In genomic region chr5:140671472-140672210, GRCh38 we compare ENCODE assay signal across 30 cellular contexts. TPM values are rescaled to one million over a fixed set of nuclear protein-coding genes. Genes with fewer than 3 reads are reported as not detected.
DNase-seq lines count a peak whose midpoint lies in the region; ATAC-seq, FAIRE-seq and TF ChIP-seq lines count a peak whose summit lies in the region.
"Had no signal": no experiment of that assay in that cellular context is flagged by ENCODE, and none has a peak within 500 bp of the region (broad histone marks: within the 10 kb centered on the region; RNA-seq: fewer than 3 reads in every experiment).

No MANE protein-coding gene starts in this region.

- no peak overlapping the region for H3K4me3 ChIP-seq in HEK293 (ENCODE audit: low read depth, low read length)
- no peak overlapping the region for H3K4me3 ChIP-seq in K562
- H3K4me3 ChIP-seq in kidney (ENCODE audit: low read length in 2 of 2) = no peak overlapping the region
- H3K4me3 ChIP-seq: body of pancreas, gastrocnemius medialis, GM12878, hepatocyte, lung, pancreas, SJSA1 had no signal

- H3K27me3 ChIP-seq in K562 (ENCODE audit: control insufficient read depth in 2 of 2, insufficient read depth in 2 of 2, low read length in 2 of 2) = no peaks in the 10 kb centered on the region
- H3K27me3 ChIP-seq: body of pancreas, gastrocnemius medialis, hepatocyte, pancreas, SJSA1, testis had no signal

- H3K27ac ChIP-seq in HEK293 (ENCODE audit: extremely low read depth, low read depth, low read length) (no peak overlapping the region), K562 (ENCODE audit: extremely low read depth, low read depth, low read length) (no peak overlapping the region), kidney (ENCODE audit: low read depth in 2 of 2, low read length in 2 of 2) (no peak overlapping the region)
- H3K27ac ChIP-seq: body of pancreas, gastrocnemius medialis, hepatocyte, pancreas, SJSA1, testis had no signal

- no peak for DNase-seq in activated naive CD8-positive, alpha-beta T cell treated with anti-CD3 and anti-CD28 coated beads, Interleukin-2, amount 50 U/mL, for 24 hours
- DNase-seq in activated naive CD8-positive, alpha-beta T cell treated with anti-CD3 and anti-CD28 coated beads for 36 hours = no peak
- DNase-seq in K562 (ENCODE audit: extremely low read depth in 1 of 4, low spot score in 3 of 4) (no peak), DMS153 treated with DMSO at 0.1 percent for 48 hours (lab: John Stamatoyannopoulos, UW; ENCODE audit: unreplicated experiment) (no peak), kidney (no peak)
- no peak for DNase-seq in stimulated activated naive B cell treated with anti-CD40 and anti-IgM and Interleukin-4, amounts not matched to agents 10 μg/mL and 1 μg/mL and 100 μg/mL, for 72 hours
- DNase-seq: activated CD4-positive, alpha-beta T cell treated with anti-CD3 and anti-CD28 coated beads, Interleukin-2, amount 10 ng/mL, durations not matched to agents 24 days and 14 days; activated naive CD4-positive, alpha-beta T cell treated with Interleukin-2 at 50 U/mL for 16 hours; activated T-cell treated with anti-CD3 and anti-CD28 coated beads, Interleukin-2, amount 50 U/mL, for 48 hours; body of pancreas; CD8-positive, alpha-beta T cell; cerebellar nuclear complex; gastrocnemius medialis; NCI-H1048; NCI-H1694; NCI-H446 treated with DMSO at 0.1 percent for 48 hours; NCI-H774; pancreas; small intestine; stimulated activated naive CD4-positive, alpha-beta T cell had no signal

- H3K4me1 Mint-ChIP-seq in activated naive CD8-positive, alpha-beta T cell treated with anti-CD3 and anti-CD28 coated beads, Interleukin-2, amount 50 U/mL, for 24 hours = peaks cover 13% of the 10 kb centered on the region
- peaks cover 7% of the 10 kb centered on the region for H3K4me1 Mint-ChIP-seq in activated naive CD8-positive, alpha-beta T cell treated with anti-CD3 and anti-CD28 coated beads for 36 hours
- H3K4me1 Mint-ChIP-seq in stimulated activated naive B cell treated with anti-CD40 and anti-IgM and Interleukin-4, amounts not matched to agents 10 μg/mL and 1 μg/mL and 100 μg/mL, for 72 hours = peaks cover 13 to 16% of the 10 kb centered on the region in 2 donors

- TF ChIP-seq RAD21 in K562 (CRISPR knock-in tag; conservative IDR thresholded peaks at IDR 0.05 in 1 of 2, IDR thresholded peaks at IDR 0.05 in 1 of 2) = no peak

- FAIRE-seq in K562 (lab: Jason Lieb, UNC) (no peak), kidney (lab: Jason Lieb, UNC) (no peak)
- FAIRE-seq: endometrium, GM12878, pancreas, small intestine, urothelium cell line had no signal

- H3K4me2 ChIP-seq in K562 (ENCODE audit: insufficient read depth, low read length) = no peak overlapping the region
- H3K4me2 ChIP-seq: hepatocyte had no signal

- CTCF ChIA-PET in HEK293 (lab: Yijun Ruan, JAX) (no interaction called here), K562 (lab: Yijun Ruan, JAX; ENCODE audit: low intra/inter-chr PET ratio) (no interaction called here)

- peaks cover 17 to 97% of the 10 kb centered on the region in 2 experiments for H3K36me3 ChIP-seq in HEK293 (ENCODE audit: control insufficient read depth in 2 of 2, insufficient read depth in 1 of 2, low read length in 2 of 2)
- peaks cover 91% of the 10 kb centered on the region for H3K36me3 ChIP-seq in K562 (ENCODE audit: control insufficient read depth, insufficient read depth, low read length)
- H3K36me3 ChIP-seq in kidney (ENCODE audit: control insufficient read depth in 1 of 2, insufficient read depth in 2 of 2, low read length in 2 of 2) = peaks cover 35 to 38% of the 10 kb centered on the region in 2 donors

- peaks cover 16% of the 10 kb centered on the region for H3K79me2 ChIP-seq in K562 (ENCODE audit: control insufficient read depth, insufficient read depth, low read length)

- H3K9me3 ChIP-seq in HEK293 (ENCODE audit: control insufficient read depth, insufficient read depth, low read depth, low read length) = no peaks in the 10 kb centered on the region
- no peaks in the 10 kb centered on the region for H3K9me3 ChIP-seq in K562 (replicated peaks; ENCODE audit: control insufficient read depth, insufficient read depth, low read depth, low read length)
- no peaks in the 10 kb centered on the region for H3K9me3 ChIP-seq in kidney (ENCODE audit: control insufficient read depth in 1 of 2, low read length in 2 of 2)
- H3K9me3 ChIP-seq: body of pancreas, gastrocnemius medialis, pancreas, SJSA1, testis had no signal

- H3K4me1 ChIP-seq in HEK293 (ENCODE audit: control insufficient read depth, insufficient read depth, low read length) (no peaks in the 10 kb centered on the region), K562 (replicated peaks in 1 of 2; ENCODE audit: control insufficient read depth in 2 of 2, insufficient read depth in 2 of 2, low read length in 2 of 2) (peaks cover 5 to 16% of the 10 kb centered on the region in 2 experiments; a peak in 3 of 5 replicates), kidney (ENCODE audit: control insufficient read depth in 1 of 2, insufficient read depth in 1 of 2, low read depth in 1 of 2, low read length in 2 of 2) (no peaks in the 10 kb centered on the region)
- H3K4me1 ChIP-seq: gastrocnemius medialis, SJSA1, testis had no signal

- in situ Hi-C loops in K562 (cut with MboI) = no loop called here

- H3K9me1 ChIP-seq in K562 (ENCODE audit: control insufficient read depth, insufficient read depth, low read length) = no peaks in the 10 kb centered on the region

- no peak overlapping the region for H2AFZ ChIP-seq in K562 (ENCODE audit: low read depth, low read length)
- H2AFZ ChIP-seq: hepatocyte had no signal

- TF ChIP-seq CTCF in HEK293 (tag by site-specific recombination; IDR thresholded peaks at IDR 0.05) = no peak
- no peak for TF ChIP-seq CTCF in K562 (IDR thresholded peaks at IDR 0.05 in 2 of 3, conservative IDR thresholded peaks at IDR 0.05 in 1 of 3; ENCODE audit: insufficient read depth in 2 of 3, low read depth in 1 of 3, low read length in 3 of 3)
- no peak for TF ChIP-seq CTCF in kidney (IDR thresholded peaks at IDR 0.05; ENCODE audit: borderline replicate concordance, extremely low read depth, insufficient read depth)

- no peak overlapping the region for H3K4me3 Mint-ChIP-seq in activated naive CD8-positive, alpha-beta T cell treated with anti-CD3 and anti-CD28 coated beads, Interleukin-2, amount 50 U/mL, for 24 hours
- no peak overlapping the region for H3K4me3 Mint-ChIP-seq in activated naive CD8-positive, alpha-beta T cell treated with anti-CD3 and anti-CD28 coated beads for 36 hours
- no peak overlapping the region for H3K4me3 Mint-ChIP-seq in stimulated activated naive B cell treated with anti-CD40 and anti-IgM and Interleukin-4, amounts not matched to agents 10 μg/mL and 1 μg/mL and 100 μg/mL, for 72 hours
- H3K4me3 Mint-ChIP-seq: activated CD4-positive, alpha-beta T cell treated with anti-CD3 and anti-CD28 coated beads, Interleukin-2, amount 10 ng/mL, durations not matched to agents 24 days and 14 days; B cell; CD8-positive, alpha-beta T cell had no signal

- intact Hi-C loops in K562 (cut with micrococcal nuclease) = no loop called here
- intact Hi-C loops in kidney (cut with DNase I) = no loop called here

- BruUV-seq in K562 (replicated peaks; lab: Mats Ljungman, UMichigan) = no TSS peak

- H3K27ac Mint-ChIP-seq in activated naive CD8-positive, alpha-beta T cell treated with anti-CD3 and anti-CD28 coated beads, Interleukin-2, amount 50 U/mL, for 24 hours = peak overlapping the region; percentile 30
- no peak overlapping the region for H3K27ac Mint-ChIP-seq in activated naive CD8-positive, alpha-beta T cell treated with anti-CD3 and anti-CD28 coated beads for 36 hours
- H3K27ac Mint-ChIP-seq in stimulated activated naive B cell treated with anti-CD40 and anti-IgM and Interleukin-4, amounts not matched to agents 10 μg/mL and 1 μg/mL and 100 μg/mL, for 72 hours = peak overlapping the region; percentile 7
- H3K27ac Mint-ChIP-seq: activated CD4-positive, alpha-beta T cell treated with anti-CD3 and anti-CD28 coated beads, Interleukin-2, amount 10 ng/mL, durations not matched to agents 24 days and 14 days; B cell; CD8-positive, alpha-beta T cell had no signal

- H3K9ac ChIP-seq in K562 (ENCODE audit: insufficient read depth in 1 of 2, low read depth in 2 of 2, low read length in 2 of 2) (no peak overlapping the region), kidney (ENCODE audit: low read length in 2 of 2) (no peak overlapping the region)

- H3K27me3 Mint-ChIP-seq in activated naive CD8-positive, alpha-beta T cell treated with anti-CD3 and anti-CD28 coated beads, Interleukin-2, amount 50 U/mL, for 24 hours = no peaks in the 10 kb centered on the region
- H3K27me3 Mint-ChIP-seq in activated naive CD8-positive, alpha-beta T cell treated with anti-CD3 and anti-CD28 coated beads for 36 hours = no peaks in the 10 kb centered on the region
- no peaks in the 10 kb centered on the region for H3K27me3 Mint-ChIP-seq in stimulated activated naive B cell treated with anti-CD40 and anti-IgM and Interleukin-4, amounts not matched to agents 10 μg/mL and 1 μg/mL and 100 μg/mL, for 72 hours
- H3K27me3 Mint-ChIP-seq: activated CD4-positive, alpha-beta T cell treated with anti-CD3 and anti-CD28 coated beads, Interleukin-2, amount 10 ng/mL, durations not matched to agents 24 days and 14 days; B cell had no signal

- ATAC-seq in activated naive CD8-positive, alpha-beta T cell treated with anti-CD3 and anti-CD28 coated beads, Interleukin-2, amount 50 U/mL, for 24 hours = no peak
- ATAC-seq in K562 (no peak; the same call in 2 of the 3 replicates), HG03342 (IDR thresholded peaks at IDR 0.05; ENCODE audit: unreplicated experiment) (no peak)
- ATAC-seq in stimulated activated naive B cell treated with anti-CD40 and anti-IgM and Interleukin-4, amounts not matched to agents 10 μg/mL and 1 μg/mL and 100 μg/mL, for 72 hours (replicated peaks) = no peak
- ATAC-seq: CD8-positive, alpha-beta T cell; gastrocnemius medialis; GM12878 had no signal

- 0 out of 2 replicates have a peak, but pooled peaks cover 3% of the 10 kb centered on the region for H4K20me1 ChIP-seq in K562 (replicated peaks; ENCODE audit: control insufficient read depth, insufficient read depth, low read length)

- TF ChIP-seq EP300 in K562 (IDR thresholded peaks at IDR 0.05; ENCODE audit: low read length) = no peak

- no peaks in the 10 kb centered on the region for H3K9me3 Mint-ChIP-seq in activated naive CD8-positive, alpha-beta T cell treated with anti-CD3 and anti-CD28 coated beads, Interleukin-2, amount 50 U/mL, for 24 hours
- no peaks in the 10 kb centered on the region for H3K9me3 Mint-ChIP-seq in activated naive CD8-positive, alpha-beta T cell treated with anti-CD3 and anti-CD28 coated beads for 36 hours
- no peaks in the 10 kb centered on the region for H3K9me3 Mint-ChIP-seq in stimulated activated naive B cell treated with anti-CD40 and anti-IgM and Interleukin-4, amounts not matched to agents 10 μg/mL and 1 μg/mL and 100 μg/mL, for 72 hours
- H3K9me3 Mint-ChIP-seq: activated CD4-positive, alpha-beta T cell treated with anti-CD3 and anti-CD28 coated beads, Interleukin-2, amount 10 ng/mL, durations not matched to agents 24 days and 14 days; CD8-positive, alpha-beta T cell had no signal

- POLR2A ChIA-PET in HEK293 (lab: Yijun Ruan, JAX) = interaction anchor here (0.6 to 1.6 kb wide), 5 partner anchors 19 to 49 kb away, joined by 3 to 6 read pairs (median 3); partner anchors contain the start of genes HARS1, HARS2, IK and NDUFA2
- POLR2A ChIA-PET in K562 (lab: Yijun Ruan, JAX) = interaction anchor here (0.6 to 1.6 kb wide), 5 partner anchors 8 to 24 kb away, joined by 3 to 8 read pairs (median 4); partner anchors contain the start of genes IK and NDUFA2

- H3K36me3 Mint-ChIP-seq in activated naive CD8-positive, alpha-beta T cell treated with anti-CD3 and anti-CD28 coated beads, Interleukin-2, amount 50 U/mL, for 24 hours (ENCODE audit: low read depth) = peaks cover 61% of the 10 kb centered on the region
- H3K36me3 Mint-ChIP-seq in activated naive CD8-positive, alpha-beta T cell treated with anti-CD3 and anti-CD28 coated beads for 36 hours = peaks cover 28% of the 10 kb centered on the region
- H3K36me3 Mint-ChIP-seq in stimulated activated naive B cell treated with anti-CD40 and anti-IgM and Interleukin-4, amounts not matched to agents 10 μg/mL and 1 μg/mL and 100 μg/mL, for 72 hours = peaks cover 49 to 74% of the 10 kb centered on the region in 2 donors

- peak; percentile 47; the same call in 1 of the 2 replicates for TF ChIP-seq POLR2A in K562 (conservative IDR thresholded peaks at IDR 0.05)

- WGBS in K562 (ENCODE audit: insufficient coverage, low coverage, missing lambda C conversion rate) = 98% methylated on average over 4 of the region's 8 CpGs

RNA-seq across cellular contexts. Expression of gene DND1, which starts 1.7 kb away (rescaled TPM):
- 1 to 10 TPM; 2.7 to 3.7 TPM for total RNA-seq in activated naive CD8-positive, alpha-beta T cell treated with anti-CD3 and anti-CD28 coated beads for 36 hours
- 2.5 and 5.9 TPM in 2 replicates for total RNA-seq in K562 (2011; cell fraction: chromatin; rRNA removed; ENCODE audit: low replicate concordance)
- 4.2 and 4.3 TPM in 2 replicates for total RNA-seq in K562 (2011; cell fraction: nucleolus; rRNA removed)
- 4.0 and 4.4 TPM in 2 replicates for total RNA-seq in K562 (2011; cell fraction: nucleoplasm; rRNA removed)
- total RNA-seq in K562 (2014; rRNA removed) (1.1 and 2.0 TPM in 2 replicates), K562 (2014; rRNA removed; fragmentation: Illumina TruSeq; extraction: Trizol) (0.22 TPM in 1 of 2 replicates, not detected in the other), K562 (2015; rRNA removed; fragmentation: Illumina TruSeq; extraction: Trizol) (0.41 and 0.43 TPM in 2 replicates), K562 (2021) (0.81 and 1.3 TPM in 2 replicates), kidney (1.0 TPM)
- polyA plus RNA-seq in K562 (2011; rRNA removed) (0.50 and 0.69 TPM in 2 replicates), K562 (2014; fragmentation: Illumina TruSeq; extraction: Trizol) (0.37 and 0.61 TPM in 2 replicates), K562 (2014; fragmentation: Nextera tagmentation; extraction: Ambion mirVana) (not detected), K562 (2014; rRNA removed) (1.3 and 1.5 TPM in 2 replicates), kidney (ENCODE audit: insufficient read depth, low read depth, low replicate concordance) (0.41 TPM)
- 1.1 and 1.6 TPM in 2 replicates for polyA plus RNA-seq in K562 (2011; cell fraction: cytosol; rRNA removed)
- polyA plus RNA-seq in K562 (2011; cell fraction: nucleus; rRNA removed) = 8.5 and 12.4 TPM in 2 replicates
- polyA plus RNA-seq in K562 (2012) = 0.24 TPM in 1 of 2 replicates, not detected in the other
- polyA minus RNA-seq in K562 (2011; rRNA and poly(A)+ RNA removed) = 0.21 and 0.33 TPM in 2 replicates
- not detected in 2 replicates for polyA minus RNA-seq in K562 (2011; cell fraction: cytosol; rRNA and poly(A)+ RNA removed)
- polyA minus RNA-seq in K562 (2011; cell fraction: nucleus; rRNA and poly(A)+ RNA removed) = 0.78 and 1.3 TPM in 2 replicates

RNA-seq across cellular contexts. Expression of gene WDR55, which starts 6.9 kb away (rescaled TPM):
- total RNA-seq in activated naive CD8-positive, alpha-beta T cell treated with anti-CD3 and anti-CD28 coated beads for 36 hours = 10 to 100 TPM; 37.5 to 38.9 TPM
- 99.1 and 166 TPM in 2 replicates for total RNA-seq in K562 (2011; cell fraction: chromatin; rRNA removed; ENCODE audit: low replicate concordance)
- total RNA-seq in K562 (2011; cell fraction: nucleolus; rRNA removed) = 88.7 and 109 TPM in 2 replicates
- 85.1 and 87.8 TPM in 2 replicates for total RNA-seq in K562 (2011; cell fraction: nucleoplasm; rRNA removed)
- total RNA-seq in K562 (2014; rRNA removed) (24.9 and 27.3 TPM in 2 replicates), K562 (2014; rRNA removed; fragmentation: Illumina TruSeq; extraction: Trizol) (20.5 and 21.8 TPM in 2 replicates), K562 (2015; rRNA removed; fragmentation: Illumina TruSeq; extraction: Trizol) (29.3 and 30.0 TPM in 2 replicates), K562 (2021) (35.3 and 36.1 TPM in 2 replicates), kidney (20.8 TPM)
- polyA plus RNA-seq in K562 (2011; rRNA removed) (37.4 and 44.8 TPM in 2 replicates), K562 (2014; fragmentation: Illumina TruSeq; extraction: Trizol) (35.1 and 39.0 TPM in 2 replicates), K562 (2014; fragmentation: Nextera tagmentation; extraction: Ambion mirVana) (1 to 10 TPM; 5.2 to 6.6 TPM), K562 (2014; rRNA removed) (44.1 and 45.0 TPM in 2 replicates), kidney (ENCODE audit: insufficient read depth, low read depth, low replicate concordance) (13.7 TPM)
- polyA plus RNA-seq in K562 (2011; cell fraction: cytosol; rRNA removed) = 39.9 and 55.5 TPM in 2 replicates
- polyA plus RNA-seq in K562 (2011; cell fraction: nucleus; rRNA removed) = 68.1 and 108 TPM in 2 replicates
- polyA plus RNA-seq in K562 (2012) = 24.9 and 28.0 TPM in 2 replicates
- 22.7 and 29.5 TPM in 2 replicates for polyA minus RNA-seq in K562 (2011; rRNA and poly(A)+ RNA removed)
- 12.7 and 20.9 TPM in 2 replicates for polyA minus RNA-seq in K562 (2011; cell fraction: cytosol; rRNA and poly(A)+ RNA removed)
- polyA minus RNA-seq in K562 (2011; cell fraction: nucleus; rRNA and poly(A)+ RNA removed) = 24.0 and 28.4 TPM in 2 replicates

RNA-seq across cellular contexts. Expression of gene HARS1, which starts 19.5 kb away (rescaled TPM):
- total RNA-seq in activated naive CD8-positive, alpha-beta T cell treated with anti-CD3 and anti-CD28 coated beads for 36 hours = 100 to 1,000 TPM in 1 of 2 experiments, 10 to 100 TPM in 1; 95.2 to 104 TPM
- total RNA-seq in K562 (2011; cell fraction: chromatin; rRNA removed; ENCODE audit: low replicate concordance) = 161 and 169 TPM in 2 replicates
- total RNA-seq in K562 (2011; cell fraction: nucleolus; rRNA removed) = 86.9 and 89.6 TPM in 2 replicates
- 109 and 141 TPM in 2 replicates for total RNA-seq in K562 (2011; cell fraction: nucleoplasm; rRNA removed)
- 87.6 and 88.5 TPM in 2 replicates for total RNA-seq in K562 (2014; rRNA removed)
- total RNA-seq in K562 (2014; rRNA removed; fragmentation: Illumina TruSeq; extraction: Trizol) = 68.3 and 70.2 TPM in 2 replicates
- 62.6 and 68.7 TPM in 2 replicates for total RNA-seq in K562 (2015; rRNA removed; fragmentation: Illumina TruSeq; extraction: Trizol)
- 69.1 and 75.2 TPM in 2 replicates for total RNA-seq in K562 (2021)
- polyA plus RNA-seq in K562 (2011; rRNA removed) = 52.5 and 75.2 TPM in 2 replicates
- 45.2 and 53.7 TPM in 2 replicates for polyA plus RNA-seq in K562 (2011; cell fraction: cytosol; rRNA removed)
- polyA plus RNA-seq in K562 (2011; cell fraction: nucleus; rRNA removed) = 80.2 and 85.4 TPM in 2 replicates
- 54.5 and 68.6 TPM in 2 replicates for polyA plus RNA-seq in K562 (2012)
- polyA plus RNA-seq in K562 (2014; fragmentation: Illumina TruSeq; extraction: Trizol) = 84.8 and 85.0 TPM in 2 replicates
- polyA plus RNA-seq in K562 (2014; fragmentation: Nextera tagmentation; extraction: Ambion mirVana) = 10 to 100 TPM; 13.5 to 19.1 TPM
- 81.7 and 92.4 TPM in 2 replicates for polyA plus RNA-seq in K562 (2014; rRNA removed)
- polyA minus RNA-seq in K562 (2011; rRNA and poly(A)+ RNA removed) = 92.2 and 107 TPM in 2 replicates
- 24.8 and 44.2 TPM in 2 replicates for polyA minus RNA-seq in K562 (2011; cell fraction: cytosol; rRNA and poly(A)+ RNA removed)
- 39.1 and 39.3 TPM in 2 replicates for polyA minus RNA-seq in K562 (2011; cell fraction: nucleus; rRNA and poly(A)+ RNA removed)
- 52.2 TPM for total RNA-seq in kidney
- 48.6 TPM for polyA plus RNA-seq in kidney (ENCODE audit: insufficient read depth, low read depth, low replicate concordance)

RNA-seq across cellular contexts. Expression of gene HARS2, which starts 19.6 kb away (rescaled TPM):
- total RNA-seq in activated naive CD8-positive, alpha-beta T cell treated with anti-CD3 and anti-CD28 coated beads for 36 hours = 10 to 100 TPM; 23.6 to 24.0 TPM
- total RNA-seq in K562 (2011; cell fraction: chromatin; rRNA removed; ENCODE audit: low replicate concordance) = 92.0 and 114 TPM in 2 replicates
- 59.0 and 64.1 TPM in 2 replicates for total RNA-seq in K562 (2011; cell fraction: nucleolus; rRNA removed)
- total RNA-seq in K562 (2011; cell fraction: nucleoplasm; rRNA removed) = 73.4 and 88.7 TPM in 2 replicates
- total RNA-seq in K562 (2014; rRNA removed) = 25.1 and 27.0 TPM in 2 replicates
- 28.4 and 32.6 TPM in 2 replicates for total RNA-seq in K562 (2014; rRNA removed; fragmentation: Illumina TruSeq; extraction: Trizol)
- 32.2 and 33.4 TPM in 2 replicates for total RNA-seq in K562 (2015; rRNA removed; fragmentation: Illumina TruSeq; extraction: Trizol)
- total RNA-seq in K562 (2021) = 25.9 and 27.8 TPM in 2 replicates
- 36.5 and 41.6 TPM in 2 replicates for polyA plus RNA-seq in K562 (2011; rRNA removed)
- 18.8 and 23.2 TPM in 2 replicates for polyA plus RNA-seq in K562 (2011; cell fraction: cytosol; rRNA removed)
- 62.3 and 85.4 TPM in 2 replicates for polyA plus RNA-seq in K562 (2011; cell fraction: nucleus; rRNA removed)
- polyA plus RNA-seq in K562 (2012) = 20.4 and 23.9 TPM in 2 replicates
- polyA plus RNA-seq in K562 (2014; fragmentation: Illumina TruSeq; extraction: Trizol) = 23.2 and 26.0 TPM in 2 replicates
- polyA plus RNA-seq in K562 (2014; fragmentation: Nextera tagmentation; extraction: Ambion mirVana) = 10 to 100 TPM in 1 of 2 experiments, 1 to 10 TPM in 1; 8.5 to 18.0 TPM
- polyA plus RNA-seq in K562 (2014; rRNA removed) = 27.1 and 33.0 TPM in 2 replicates
- 51.9 and 57.1 TPM in 2 replicates for polyA minus RNA-seq in K562 (2011; rRNA and poly(A)+ RNA removed)
- 13.6 and 19.5 TPM in 2 replicates for polyA minus RNA-seq in K562 (2011; cell fraction: cytosol; rRNA and poly(A)+ RNA removed)
- 32.2 and 51.2 TPM in 2 replicates for polyA minus RNA-seq in K562 (2011; cell fraction: nucleus; rRNA and poly(A)+ RNA removed)
- total RNA-seq in kidney = 27.6 TPM
- 26.7 TPM for polyA plus RNA-seq in kidney (ENCODE audit: insufficient read depth, low read depth, low replicate concordance)

RNA-seq across cellular contexts. Expression of gene IK, which starts 24.0 kb away (rescaled TPM):
- total RNA-seq in activated naive CD8-positive, alpha-beta T cell treated with anti-CD3 and anti-CD28 coated beads for 36 hours = 10 to 100 TPM; 94.3 to 95.3 TPM
- 95.6 and 166 TPM in 2 replicates for total RNA-seq in K562 (2011; cell fraction: chromatin; rRNA removed; ENCODE audit: low replicate concordance)
- total RNA-seq in K562 (2011; cell fraction: nucleolus; rRNA removed) = 44.7 and 60.0 TPM in 2 replicates
- total RNA-seq in K562 (2011; cell fraction: nucleoplasm; rRNA removed) = 73.0 and 85.0 TPM in 2 replicates
- total RNA-seq in K562 (2014; rRNA removed) (150 and 170 TPM in 2 replicates), K562 (2014; rRNA removed; fragmentation: Illumina TruSeq; extraction: Trizol) (138 and 149 TPM in 2 replicates), K562 (2015; rRNA removed; fragmentation: Illumina TruSeq; extraction: Trizol) (158 and 164 TPM in 2 replicates), K562 (2021) (81.9 and 93.0 TPM in 2 replicates), kidney (76.9 TPM)
- polyA plus RNA-seq in K562 (2011; rRNA removed) (107 and 140 TPM in 2 replicates), K562 (2014; fragmentation: Illumina TruSeq; extraction: Trizol) (187 and 203 TPM in 2 replicates), K562 (2014; fragmentation: Nextera tagmentation; extraction: Ambion mirVana) (100 to 1,000 TPM in 1 of 2 experiments, 10 to 100 TPM in 1; 89.2 to 182 TPM), K562 (2014; rRNA removed) (137 and 176 TPM in 2 replicates), kidney (ENCODE audit: insufficient read depth, low read depth, low replicate concordance) (72.5 TPM)
- 52.3 and 71.9 TPM in 2 replicates for polyA plus RNA-seq in K562 (2011; cell fraction: cytosol; rRNA removed)
- polyA plus RNA-seq in K562 (2011; cell fraction: nucleus; rRNA removed) = 150 and 151 TPM in 2 replicates
- polyA plus RNA-seq in K562 (2012) = 117 and 133 TPM in 2 replicates
- polyA minus RNA-seq in K562 (2011; rRNA and poly(A)+ RNA removed) = 133 and 180 TPM in 2 replicates
- polyA minus RNA-seq in K562 (2011; cell fraction: cytosol; rRNA and poly(A)+ RNA removed) = 42.0 and 55.4 TPM in 2 replicates
- polyA minus RNA-seq in K562 (2011; cell fraction: nucleus; rRNA and poly(A)+ RNA removed) = 47.0 and 74.2 TPM in 2 replicates
